9 cellular contexts compared by ENCODE assay signal in genomic region chr3:152244156-152244888, GRCh38. TPM values are rescaled to one million over a fixed set of nuclear protein-coding genes. Genes with fewer than 3 reads are reported as not detected.
A peak's percentile ranks its signal among the peaks of the same experiment; 100 is the strongest.
DNase-seq lines count a peak whose midpoint lies in the region; ATAC-seq lines count a peak whose summit lies in the region.
"Had no signal": no experiment of that assay in that cellular context is flagged by ENCODE, and none has a peak within 500 bp of the region (broad histone marks: within the 10 kb centered on the region; RNA-seq: fewer than 3 reads in every experiment).

No MANE protein-coding gene starts in this region.

- peak overlapping the region; percentile 82 to 96 (median 93) for H3K27ac Mint-ChIP-seq in naive thymus-derived CD8-positive, alpha-beta T cell

- peak overlapping the region; percentile 90 to 97 (median 94) for H3K4me3 Mint-ChIP-seq in naive thymus-derived CD8-positive, alpha-beta T cell

- peaks cover 14 to 64% (median 47%) of the 10 kb centered on the region in 4 donors for H3K4me1 Mint-ChIP-seq in naive thymus-derived CD8-positive, alpha-beta T cell

- H3K27me3 Mint-ChIP-seq in naive thymus-derived CD8-positive, alpha-beta T cell: no peaks in the 10 kb centered on the region

- DNase-seq in SKM-1 (lab: John Stamatoyannopoulos, UW; ENCODE audit: unreplicated experiment): peak; percentile 76
- DNase-seq in naive thymus-derived CD8-positive, alpha-beta T cell: peak in 2 of 10 donors; percentile 44 to 50
- DNase-seq in retina: no peak
- no peak for DNase-seq in HT-29 (ENCODE audit: low spot score)
- DNase-seq in stimulated activated CD4-positive, alpha-beta T cell treated with anti-CD3 and anti-CD28 coated beads, Interleukin-1b, Interleukin-23, amount 100 ng/mL, for 48 hours: no peak
- no peak for DNase-seq in SK-N-DZ (ENCODE audit: low spot score)
- DNase-seq: NCI-H446 had no signal

- no peaks in the 10 kb centered on the region for H3K9me3 Mint-ChIP-seq in naive thymus-derived CD8-positive, alpha-beta T cell

- ATAC-seq in GM18858 (IDR thresholded peaks at IDR 0.05; ENCODE audit: unreplicated experiment) (peak; percentile 34), HG02973 (IDR thresholded peaks at IDR 0.05; ENCODE audit: unreplicated experiment) (peak; percentile 33)
- peak; percentile 51 to 53 for ATAC-seq in naive thymus-derived CD8-positive, alpha-beta T cell

- no peaks in the 10 kb centered on the region for H3K36me3 Mint-ChIP-seq in naive thymus-derived CD8-positive, alpha-beta T cell

- POLR2A ChIA-PET in naive thymus-derived CD8-positive, alpha-beta T cell (lab: Charles Lee): interaction anchor here (0.6 to 8.9 kb wide), 13 partner anchors 8 to 129 kb away, joined by 3 to 141 read pairs (median 7); partner anchors contain the start of gene MBNL1

RNA-seq across cellular contexts. Expression of gene MBNL1, which starts 24.4 kb away (rescaled TPM):
- total RNA-seq in naive thymus-derived CD8-positive, alpha-beta T cell: 100 to 1,000 TPM; 419 to 423 TPM
- 100 to 1,000 TPM; 298 to 370 (median 331) TPM for polyA plus RNA-seq in naive thymus-derived CD8-positive, alpha-beta T cell
- total RNA-seq in HT-29 (2014; rRNA removed; shearing (Covaris generic)): 144 and 163 TPM in 2 replicates
- 11.7 and 12.0 TPM in 2 replicates for polyA plus RNA-seq in SK-N-DZ (2014; cell fraction: cytosol; rRNA removed)
- polyA plus RNA-seq in SK-N-DZ (2014; cell fraction: nucleus; rRNA removed): 20.1 TPM in 2 replicates
